ENCODE assay signal across 8 cellular contexts in the genomic region with DNA sequence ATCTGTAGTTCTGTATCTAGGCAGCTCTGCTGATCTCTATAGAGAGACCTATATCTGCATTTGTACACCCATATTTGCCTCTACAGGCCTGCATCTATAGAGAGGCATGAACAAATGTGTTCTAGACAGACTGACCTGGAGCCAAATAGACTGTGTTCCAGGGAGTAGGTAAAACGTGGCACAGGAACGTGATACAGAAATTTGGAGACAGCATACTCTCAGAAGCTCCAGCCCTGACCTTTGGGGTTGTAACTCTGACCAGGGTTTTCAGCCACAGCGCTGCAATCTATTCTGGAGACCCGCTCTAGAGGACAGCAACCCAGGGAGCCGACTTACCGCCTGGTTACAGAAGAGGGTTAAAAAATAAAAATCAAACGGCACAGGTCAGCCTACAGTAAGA. TPM values are rescaled to one million over a fixed set of nuclear protein-coding genes. Genes with fewer than 3 reads are reported as not detected.
DNase-seq lines count a peak whose midpoint lies in the region; FAIRE-seq and TF ChIP-seq lines count a peak whose summit lies in the region.

No MANE protein-coding gene starts in this region.

- H3K4me1 ChIP-seq in GM23248 (ENCODE audit: insufficient read depth) (0 out of 2 replicates have a peak, but pooled peaks cover 10% of the 10 kb centered on the region), ectodermal cell (ENCODE audit: control insufficient read depth, insufficient read depth, low read length) (peaks cover 9% of the 10 kb centered on the region)

- H2AFZ ChIP-seq in GM23248: peak overlapping the region; percentile 99

- no peak overlapping the region for H3K27ac ChIP-seq in GM23248
- H3K27ac ChIP-seq in ectodermal cell (ENCODE audit: insufficient read depth, low read depth, low read length, poor library complexity, severe bottlenecking): no peak overlapping the region

- peak overlapping the region; percentile 81 for H3K9ac ChIP-seq in GM23248

- H3K9me2 ChIP-seq in GM23248 (ENCODE audit: insufficient read depth): no peaks in the 10 kb centered on the region

- H3K27me3 Mint-ChIP-seq in progenitor cell of endocrine pancreas: no peaks in the 10 kb centered on the region

- H3K9me3 ChIP-seq in GM23248 (ENCODE audit: low read depth) (no peaks in the 10 kb centered on the region), ectodermal cell (ENCODE audit: control insufficient read depth, low read length) (no peaks in the 10 kb centered on the region)

- H3K4me1 Mint-ChIP-seq in progenitor cell of endocrine pancreas (ENCODE audit: low read depth): peaks cover 8% of the 10 kb centered on the region

- H3K4me2 ChIP-seq in GM23248 (ENCODE audit: unreplicated experiment): peak overlapping the region; percentile 96

- no peaks in the 10 kb centered on the region for H3F3A ChIP-seq in GM23248 (ENCODE audit: insufficient read depth)

- H3K4me3 Mint-ChIP-seq in progenitor cell of endocrine pancreas (ENCODE audit: low read depth): peak overlapping the region; percentile 99

- peak overlapping the region; percentile 99 for H3K4me3 ChIP-seq in GM23248
- peak overlapping the region; percentile 89 for H3K4me3 ChIP-seq in ectodermal cell (ENCODE audit: insufficient read depth, low read depth, low read length)

- DNase-seq in GM23248 (peak; percentile 16), NCI-H82 (lab: John Stamatoyannopoulos, UW) (peak; percentile 51), progenitor cell of endocrine pancreas (ENCODE audit: low spot score, unreplicated experiment) (no peak), AG08395 (ENCODE audit: low spot score) (no peak), GM19239 (ENCODE audit: insufficient read length, low spot score) (no peak), hepatic stellate cell (ENCODE audit: low spot score) (no peak), activated gamma-delta T cell (lab: John Stamatoyannopoulos, UW) (no peak)

- peak overlapping the region; percentile 85 for H3K27ac Mint-ChIP-seq in progenitor cell of endocrine pancreas

- 17 to 20% methylated on average over 7 of the region's 7 CpGs for WGBS in GM23248 (ENCODE audit: low coverage in 1 of 2, low lambda C conversion rate in 2 of 2, missing lambda C conversion rate in 2 of 2), 2 experiments
- WGBS in ectodermal cell, 2 experiments: 53 to 55% methylated on average over 7 of the region's 7 CpGs

- FAIRE-seq in GM19239 (lab: Jason Lieb, UNC): no peak

- H3K9me3 Mint-ChIP-seq in progenitor cell of endocrine pancreas (ENCODE audit: low read depth): no peaks in the 10 kb centered on the region

- no peak for TF ChIP-seq CTCF in progenitor cell of endocrine pancreas (IDR thresholded peaks at IDR 0.05; ENCODE audit: unreplicated experiment)

- H4K20me1 ChIP-seq in GM23248 (ENCODE audit: insufficient read depth): no peaks in the 10 kb centered on the region

- H3K27me3 ChIP-seq in GM23248 (replicated peaks; ENCODE audit: insufficient read depth) (no peaks in the 10 kb centered on the region), ectodermal cell (ENCODE audit: control insufficient read depth, insufficient read depth, low read length, poor library complexity, severe bottlenecking) (no peaks in the 10 kb centered on the region)

- peaks cover 5% of the 10 kb centered on the region for H3K36me3 Mint-ChIP-seq in progenitor cell of endocrine pancreas (ENCODE audit: insufficient read depth)

- H3K36me3 ChIP-seq in GM23248 (ENCODE audit: low read depth) (no peaks in the 10 kb centered on the region), ectodermal cell (ENCODE audit: control insufficient read depth, insufficient read depth, low read length) (peaks cover 13% of the 10 kb centered on the region)

- in situ Hi-C loops in GM23248 (cut with MboI): no loop called here

- peaks cover 13% of the 10 kb centered on the region for H3K79me2 ChIP-seq in GM23248 (ENCODE audit: insufficient read depth)

RNA-seq across cellular contexts. Expression of a gene that starts 1.0 kb away (rescaled TPM):
- total RNA-seq in GM23248 (2014; rRNA removed; shearing (Covaris generic)): 29.9 and 32.1 TPM in 2 replicates
- 11.3 and 11.6 TPM in 2 replicates for polyA plus RNA-seq in GM23248 (2016; fragmentation: Nextera tagmentation; extraction: Ambion mirVana)
- 26.6 TPM for polyA plus RNA-seq in ectodermal cell (2013, experiment 1 of 4)
- polyA plus RNA-seq in ectodermal cell (2013, experiment 2 of 4): 31.5 TPM
- 25.3 TPM for polyA plus RNA-seq in ectodermal cell (2013, experiment 3 of 4)
- 29.7 TPM for polyA plus RNA-seq in ectodermal cell (2013, experiment 4 of 4)
- total RNA-seq in progenitor cell of endocrine pancreas: 26.2 and 26.4 TPM in 2 replicates

RNA-seq across cellular contexts. Expression of a gene that starts 11.7 kb away (rescaled TPM):
- total RNA-seq in GM23248 (2014; rRNA removed; shearing (Covaris generic)): 48.5 and 49.2 TPM in 2 replicates
- 36.8 and 43.8 TPM in 2 replicates for polyA plus RNA-seq in GM23248 (2016; fragmentation: Nextera tagmentation; extraction: Ambion mirVana)
- polyA plus RNA-seq in ectodermal cell (2013, experiment 1 of 4): 50.3 TPM
- polyA plus RNA-seq in ectodermal cell (2013, experiment 2 of 4): 50.9 TPM
- polyA plus RNA-seq in ectodermal cell (2013, experiment 3 of 4): 36.2 TPM
- 42.5 TPM for polyA plus RNA-seq in ectodermal cell (2013, experiment 4 of 4)
- 57.5 and 58.4 TPM in 2 replicates for total RNA-seq in progenitor cell of endocrine pancreas

RNA-seq across cellular contexts. Expression of a gene that starts 28.9 kb away (rescaled TPM):
- 11.2 and 12.9 TPM in 2 replicates for total RNA-seq in GM23248 (2014; rRNA removed; shearing (Covaris generic))
- 11.3 and 12.4 TPM in 2 replicates for polyA plus RNA-seq in GM23248 (2016; fragmentation: Nextera tagmentation; extraction: Ambion mirVana)
- polyA plus RNA-seq in ectodermal cell (2013, experiment 1 of 4): 21.7 TPM
- 20.4 TPM for polyA plus RNA-seq in ectodermal cell (2013, experiment 2 of 4)
- 16.2 TPM for polyA plus RNA-seq in ectodermal cell (2013, experiment 3 of 4)
- polyA plus RNA-seq in ectodermal cell (2013, experiment 4 of 4): 16.8 TPM
- 13.7 and 14.3 TPM in 2 replicates for total RNA-seq in progenitor cell of endocrine pancreas

RNA-seq across cellular contexts. Expression of a gene that starts 29.2 kb away (rescaled TPM):
- total RNA-seq in GM23248 (2014; rRNA removed; shearing (Covaris generic)): 1.2 and 3.4 TPM in 2 replicates
- 1.6 TPM in 2 replicates for polyA plus RNA-seq in GM23248 (2016; fragmentation: Nextera tagmentation; extraction: Ambion mirVana)
- 8.3 TPM for polyA plus RNA-seq in ectodermal cell (2013, experiment 1 of 4)
- polyA plus RNA-seq in ectodermal cell (2013, experiment 2 of 4): 12.3 TPM
- 7.4 TPM for polyA plus RNA-seq in ectodermal cell (2013, experiment 3 of 4)
- 7.2 TPM for polyA plus RNA-seq in ectodermal cell (2013, experiment 4 of 4)
- 12.5 and 14.0 TPM in 2 replicates for total RNA-seq in progenitor cell of endocrine pancreas

Comparison
In these comparisons a context has a peak if more than half of its experiments do, and no peak if none do; other contexts are left out.
1. DNase-seq: peak in GM23248 (single experiment) and NCI-H82 (single experiment); none in progenitor cell of endocrine pancreas (single experiment), AG08395 (single experiment), GM19239 (single experiment), hepatic stellate cell (single experiment) and activated gamma-delta T cell (single experiment).